Comparison of ENCODE assay signal across 10 cellular contexts in genomic region chr10:114801411-114801813, GRCh38.
A peak's percentile ranks its signal among the peaks of the same experiment; 100 is the strongest.
DNase-seq lines count a peak whose midpoint lies in the region; ATAC-seq and TF ChIP-seq lines count a peak whose summit lies in the region.
"Had no signal": no experiment of that assay in that cellular context is flagged by ENCODE, and none has a peak within 500 bp of the region (broad histone marks: within the 10 kb centered on the region; RNA-seq: fewer than 3 reads in every experiment).

No MANE protein-coding gene starts in this region.

- peak overlapping the region; percentile 38; the same call in 1 of the 2 replicates for H3K4me3 ChIP-seq in DOHH2 (ENCODE audit: low read length)
- H3K4me3 ChIP-seq: cardiac muscle cell, hepatocyte had no signal

- H4K20me1 ChIP-seq in DOHH2 (ENCODE audit: control insufficient read depth, insufficient read depth, low read depth, low read length), result no peaks in the 10 kb centered on the region

- peak overlapping the region; percentile 51 for H3K4me2 ChIP-seq in DOHH2 (ENCODE audit: low read length)
- H3K4me2 ChIP-seq: hepatocyte had no signal

- H3K9me2 ChIP-seq in DOHH2 (replicated peaks; ENCODE audit: control insufficient read depth, low read length), result no peaks in the 10 kb centered on the region

- H3F3A ChIP-seq in DOHH2 (ENCODE audit: control insufficient read depth, insufficient read depth), result no peaks in the 10 kb centered on the region

- H3K4me1 ChIP-seq in DOHH2 (ENCODE audit: control insufficient read depth, low read length), result peaks cover 16% of the 10 kb centered on the region

- no peak overlapping the region for H3K27ac ChIP-seq in DOHH2 (ENCODE audit: low read depth, low read length)
- H3K27ac ChIP-seq: cardiac muscle cell, hepatocyte had no signal

- no peaks in the 10 kb centered on the region for H3K9me3 ChIP-seq in DOHH2 (ENCODE audit: control insufficient read depth, insufficient read depth, low read length)

- H3K36me3 ChIP-seq in DOHH2 (ENCODE audit: control insufficient read depth, low read length), result no peaks in the 10 kb centered on the region
- H3K36me3 ChIP-seq: cardiac muscle cell had no signal

- H3K27me3 ChIP-seq in DOHH2 (ENCODE audit: control insufficient read depth, low read length), result no peaks in the 10 kb centered on the region
- H3K27me3 ChIP-seq: cardiac muscle cell, hepatocyte had no signal

- peak; percentile 5 for DNase-seq in activated effector memory CD4-positive, alpha-beta T cell treated with Interleukin-2 at 50 U/mL for 16 hours
- DNase-seq in HuH-7.5 (ENCODE audit: low spot score) (no peak), NCI-H510A treated with DMSO at 0.1 percent for 48 hours (lab: John Stamatoyannopoulos, UW) (no peak), NCI-H146 treated with DMSO at 0.1 percent for 48 hours (lab: John Stamatoyannopoulos, UW; ENCODE audit: unreplicated experiment) (no peak), iPS-NIHi11 (ENCODE audit: low spot score) (no peak)

- ATAC-seq in GM19455 (IDR thresholded peaks at IDR 0.05; ENCODE audit: unreplicated experiment) (peak; percentile 74), HG03175 (IDR thresholded peaks at IDR 0.05; ENCODE audit: unreplicated experiment) (peak; percentile 75)

- TF ChIP-seq CTCF in DOHH2 (IDR thresholded peaks at IDR 0.05; ENCODE audit: low read depth, low read length, poor library complexity, severe bottlenecking), result no peak

- no peaks in the 10 kb centered on the region for H3K79me2 ChIP-seq in DOHH2 (ENCODE audit: control insufficient read depth, low read length)
- H3K79me2 ChIP-seq: hepatocyte had no signal
